ENCODE assay signal across 33 cellular contexts in the genomic region with DNA sequence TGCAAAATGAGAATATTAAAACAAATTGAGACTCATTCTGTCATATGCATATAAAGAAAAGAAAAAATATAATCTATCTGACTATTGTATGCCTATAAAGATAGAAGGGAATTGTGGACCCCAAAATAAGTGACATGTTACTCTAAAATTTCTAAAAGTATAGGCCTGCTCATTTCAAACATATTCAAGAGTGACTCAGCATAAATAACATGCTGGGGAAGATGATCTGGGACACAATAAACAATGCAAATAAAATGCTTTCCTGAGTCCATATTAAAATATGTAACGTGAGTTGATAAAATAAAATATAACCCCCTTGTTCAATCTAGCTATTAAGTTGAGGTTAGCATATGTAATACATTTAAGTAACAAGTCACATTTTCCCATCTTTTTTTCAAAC.
"Had no signal": no experiment of that assay in that cellular context is flagged by ENCODE, and none has a peak within 500 bp of the region (broad histone marks: within the 10 kb centered on the region; RNA-seq: fewer than 3 reads in every experiment).

No MANE protein-coding gene starts in this region.

- H3K9me3 Mint-ChIP-seq: activated CD4-positive, alpha-beta T cell treated with anti-CD3 and anti-CD28 coated beads, Interleukin-2, amount 10 ng/mL, durations not matched to agents 24 days and 14 days; activated naive CD4-positive, alpha-beta T cell treated with anti-CD3 and anti-CD28 coated beads for 36 hours; activated naive CD4-positive, alpha-beta T cell treated with anti-CD3 and anti-CD28 coated beads, Interleukin-2, amount 50 U/mL, for 24 hours; brain; dendritic cell treated with granulocyte-macrophage colony-stimulating factor and Interleukin-4, amounts not matched to agents 40 ng/mL and 50 ng/mL, for 4 days; endodermal cell had no signal

- DNase-seq: activated CD4-positive, alpha-beta memory T cell treated with anti-CD3 and anti-CD28 coated beads for 36 hours; activated CD4-positive, alpha-beta T cell treated with anti-CD3 and anti-CD28 coated beads for 36 hours; activated CD4-positive, alpha-beta T cell treated with anti-CD3 and anti-CD28 coated beads, Interleukin-2, amount 10 ng/mL, durations not matched to agents 24 days and 14 days; activated CD4-positive, CD25-positive, alpha-beta regulatory T cell; activated CD4-positive, CD25-positive, alpha-beta regulatory T cell treated with anti-CD3 and anti-CD28 coated beads, Interleukin-2, amount 50 U/mL, for 72 hours; activated CD8-positive, alpha-beta memory T cell treated with anti-CD3 and anti-CD28 coated beads, Interleukin-2, amount 10 ng/mL, durations not matched to agents 7 days and 5 days; activated CD8-positive, alpha-beta memory T cell treated with anti-CD3 and anti-CD28 coated beads, Interleukin-2, amount 50 U/mL, for 4 hours; activated CD8-positive, alpha-beta T cell treated with anti-CD3 and anti-CD28 coated beads, Interleukin-2, amount 10 ng/mL, durations not matched to agents 7 days and 5 days; activated effector memory CD4-positive, alpha-beta T cell treated with anti-CD3 and anti-CD28 coated beads, Interleukin-2, amount 50 U/mL, for 16 hours; activated naive CD4-positive, alpha-beta T cell treated with anti-CD3 and anti-CD28 coated beads for 36 hours; activated naive CD8-positive, alpha-beta T cell treated with anti-CD3 and anti-CD28 coated beads for 36 hours; activated naive CD8-positive, alpha-beta T cell treated with anti-CD3 and anti-CD28 coated beads, Interleukin-2, amount 50 U/mL, for 24 hours; activated T-cell treated with anti-CD3 and anti-CD28 coated beads, Interleukin-2, amount 50 U/mL, for 1 hour; activated T-cell treated with anti-CD3 and anti-CD28 coated beads, Interleukin-2, amount 50 U/mL, for 48 hours; central memory CD4-positive, alpha-beta T cell; dorsolateral prefrontal cortex; effector memory CD4-positive, alpha-beta T cell; endodermal cell; foreskin fibroblast; gastrocnemius medialis; glutamatergic neuron; heart left ventricle; T-helper 17 cell had no signal

- H3K27ac Mint-ChIP-seq: activated CD4-positive, alpha-beta memory T cell treated with anti-CD3 and anti-CD28 coated beads for 36 hours; activated CD4-positive, alpha-beta T cell treated with anti-CD3 and anti-CD28 coated beads for 36 hours; activated CD4-positive, alpha-beta T cell treated with anti-CD3 and anti-CD28 coated beads, Interleukin-2, amount 10 ng/mL, durations not matched to agents 24 days and 14 days; activated CD8-positive, alpha-beta memory T cell treated with anti-CD3 and anti-CD28 coated beads, Interleukin-2, amount 10 ng/mL, durations not matched to agents 7 days and 5 days; activated CD8-positive, alpha-beta T cell treated with anti-CD3 and anti-CD28 coated beads, Interleukin-2, amount 10 ng/mL, durations not matched to agents 7 days and 5 days; activated naive CD4-positive, alpha-beta T cell treated with anti-CD3 and anti-CD28 coated beads for 36 hours; activated naive CD4-positive, alpha-beta T cell treated with anti-CD3 and anti-CD28 coated beads, Interleukin-2, amount 50 U/mL, for 24 hours; activated naive CD8-positive, alpha-beta T cell treated with anti-CD3 and anti-CD28 coated beads for 36 hours; activated naive CD8-positive, alpha-beta T cell treated with anti-CD3 and anti-CD28 coated beads, Interleukin-2, amount 50 U/mL, for 24 hours; activated T-helper 1 cell treated with anti-CD3 and anti-CD28 coated beads, Interleukin-12 subunit alpha, Interleukin-12 subunit beta, Interleukin-2, Interleukin-4 antibody, amounts not matched to agents 30 ng/mL and 10 ng/mL and 1 ng/mL, durations not matched to agents 14 hours and 24 hours and 36 hours; activated T-helper 2 cell treated with anti-CD3 and anti-CD28 coated beads, Interferon-gamma antibody, Interleukin-2, Interleukin-4, amounts not matched to agents 10 μg/mL and 5 μg/mL and 100 μg/mL, durations not matched to agents 14 hours and 24 hours and 36 hours; brain; dendritic cell treated with granulocyte-macrophage colony-stimulating factor and Interleukin-4, amounts not matched to agents 40 ng/mL and 50 ng/mL, for 4 days; endodermal cell; T-helper 17 cell had no signal

- H3K36me3 ChIP-seq: ascending aorta, breast epithelium, cardiac muscle cell, gastrocnemius medialis, heart left ventricle had no signal

- H3K4me1 Mint-ChIP-seq: activated CD4-positive, alpha-beta T cell treated with anti-CD3 and anti-CD28 coated beads for 36 hours; activated CD4-positive, alpha-beta T cell treated with anti-CD3 and anti-CD28 coated beads, Interleukin-2, amount 10 ng/mL, durations not matched to agents 24 days and 14 days; activated CD8-positive, alpha-beta memory T cell treated with anti-CD3 and anti-CD28 coated beads, Interleukin-2, amount 10 ng/mL, durations not matched to agents 7 days and 5 days; activated naive CD4-positive, alpha-beta T cell treated with anti-CD3 and anti-CD28 coated beads, Interleukin-2, amount 50 U/mL, for 24 hours; activated naive CD8-positive, alpha-beta T cell treated with anti-CD3 and anti-CD28 coated beads for 36 hours; activated naive CD8-positive, alpha-beta T cell treated with anti-CD3 and anti-CD28 coated beads, Interleukin-2, amount 50 U/mL, for 24 hours; endodermal cell; T-helper 17 cell had no signal

- H3K4me3 Mint-ChIP-seq: activated CD4-positive, alpha-beta memory T cell treated with anti-CD3 and anti-CD28 coated beads for 36 hours; activated CD4-positive, alpha-beta T cell treated with anti-CD3 and anti-CD28 coated beads for 36 hours; activated CD4-positive, alpha-beta T cell treated with anti-CD3 and anti-CD28 coated beads, Interleukin-2, amount 10 ng/mL, durations not matched to agents 24 days and 14 days; activated CD8-positive, alpha-beta memory T cell treated with anti-CD3 and anti-CD28 coated beads, Interleukin-2, amount 10 ng/mL, durations not matched to agents 7 days and 5 days; activated CD8-positive, alpha-beta T cell treated with anti-CD3 and anti-CD28 coated beads, Interleukin-2, amount 10 ng/mL, durations not matched to agents 7 days and 5 days; activated naive CD4-positive, alpha-beta T cell treated with anti-CD3 and anti-CD28 coated beads for 36 hours; activated naive CD4-positive, alpha-beta T cell treated with anti-CD3 and anti-CD28 coated beads, Interleukin-2, amount 50 U/mL, for 24 hours; activated naive CD8-positive, alpha-beta T cell treated with anti-CD3 and anti-CD28 coated beads for 36 hours; activated naive CD8-positive, alpha-beta T cell treated with anti-CD3 and anti-CD28 coated beads, Interleukin-2, amount 50 U/mL, for 24 hours; activated T-helper 1 cell treated with anti-CD3 and anti-CD28 coated beads, Interleukin-12 subunit alpha, Interleukin-12 subunit beta, Interleukin-2, Interleukin-4 antibody, amounts not matched to agents 30 ng/mL and 10 ng/mL and 1 ng/mL, durations not matched to agents 14 hours and 24 hours and 36 hours; brain; dendritic cell treated with granulocyte-macrophage colony-stimulating factor and Interleukin-4, amounts not matched to agents 40 ng/mL and 50 ng/mL, for 4 days; endodermal cell; T-helper 17 cell had no signal

- H3K27me3 Mint-ChIP-seq: activated CD4-positive, alpha-beta memory T cell treated with anti-CD3 and anti-CD28 coated beads for 36 hours; activated CD4-positive, alpha-beta T cell treated with anti-CD3 and anti-CD28 coated beads for 36 hours; activated CD4-positive, alpha-beta T cell treated with anti-CD3 and anti-CD28 coated beads, Interleukin-2, amount 10 ng/mL, durations not matched to agents 24 days and 14 days; activated CD8-positive, alpha-beta memory T cell treated with anti-CD3 and anti-CD28 coated beads, Interleukin-2, amount 10 ng/mL, durations not matched to agents 7 days and 5 days; activated naive CD4-positive, alpha-beta T cell treated with anti-CD3 and anti-CD28 coated beads, Interleukin-2, amount 50 U/mL, for 24 hours; activated naive CD8-positive, alpha-beta T cell treated with anti-CD3 and anti-CD28 coated beads for 36 hours; activated naive CD8-positive, alpha-beta T cell treated with anti-CD3 and anti-CD28 coated beads, Interleukin-2, amount 50 U/mL, for 24 hours; brain; dendritic cell treated with granulocyte-macrophage colony-stimulating factor and Interleukin-4, amounts not matched to agents 40 ng/mL and 50 ng/mL, for 4 days; T-helper 17 cell had no signal

- H3K4me1 ChIP-seq: ascending aorta, breast epithelium, gastrocnemius medialis, heart left ventricle had no signal

- H3K27ac ChIP-seq: ascending aorta, breast epithelium, cardiac muscle cell, coronary artery, dorsolateral prefrontal cortex, gastrocnemius medialis, heart left ventricle had no signal

- H3K36me3 Mint-ChIP-seq: activated CD4-positive, alpha-beta memory T cell treated with anti-CD3 and anti-CD28 coated beads for 36 hours; activated CD8-positive, alpha-beta memory T cell treated with anti-CD3 and anti-CD28 coated beads, Interleukin-2, amount 10 ng/mL, durations not matched to agents 7 days and 5 days; activated naive CD4-positive, alpha-beta T cell treated with anti-CD3 and anti-CD28 coated beads, Interleukin-2, amount 50 U/mL, for 24 hours; activated naive CD8-positive, alpha-beta T cell treated with anti-CD3 and anti-CD28 coated beads for 36 hours; brain had no signal

- H3K27me3 ChIP-seq: ascending aorta, breast epithelium, cardiac muscle cell, dorsolateral prefrontal cortex, gastrocnemius medialis, heart left ventricle had no signal

- H3K4me3 ChIP-seq: ascending aorta, breast epithelium, cardiac muscle cell, coronary artery, dorsolateral prefrontal cortex, gastrocnemius medialis, heart left ventricle had no signal

- ATAC-seq: activated CD4-positive, alpha-beta T cell treated with anti-CD3 and anti-CD28 coated beads for 36 hours; activated CD8-positive, alpha-beta memory T cell treated with anti-CD3 and anti-CD28 coated beads, Interleukin-2, amount 10 ng/mL, durations not matched to agents 7 days and 5 days; activated CD8-positive, alpha-beta T cell treated with anti-CD3 and anti-CD28 coated beads, Interleukin-2, amount 10 ng/mL, durations not matched to agents 7 days and 5 days; activated naive CD8-positive, alpha-beta T cell treated with anti-CD3 and anti-CD28 coated beads, Interleukin-2, amount 50 U/mL, for 24 hours; esophagus mucosa; gastrocnemius medialis; heart left ventricle; T-helper 17 cell had no signal

- H3K9me3 ChIP-seq: ascending aorta, breast epithelium, gastrocnemius medialis, heart left ventricle had no signal
